In the genomic region with DNA sequence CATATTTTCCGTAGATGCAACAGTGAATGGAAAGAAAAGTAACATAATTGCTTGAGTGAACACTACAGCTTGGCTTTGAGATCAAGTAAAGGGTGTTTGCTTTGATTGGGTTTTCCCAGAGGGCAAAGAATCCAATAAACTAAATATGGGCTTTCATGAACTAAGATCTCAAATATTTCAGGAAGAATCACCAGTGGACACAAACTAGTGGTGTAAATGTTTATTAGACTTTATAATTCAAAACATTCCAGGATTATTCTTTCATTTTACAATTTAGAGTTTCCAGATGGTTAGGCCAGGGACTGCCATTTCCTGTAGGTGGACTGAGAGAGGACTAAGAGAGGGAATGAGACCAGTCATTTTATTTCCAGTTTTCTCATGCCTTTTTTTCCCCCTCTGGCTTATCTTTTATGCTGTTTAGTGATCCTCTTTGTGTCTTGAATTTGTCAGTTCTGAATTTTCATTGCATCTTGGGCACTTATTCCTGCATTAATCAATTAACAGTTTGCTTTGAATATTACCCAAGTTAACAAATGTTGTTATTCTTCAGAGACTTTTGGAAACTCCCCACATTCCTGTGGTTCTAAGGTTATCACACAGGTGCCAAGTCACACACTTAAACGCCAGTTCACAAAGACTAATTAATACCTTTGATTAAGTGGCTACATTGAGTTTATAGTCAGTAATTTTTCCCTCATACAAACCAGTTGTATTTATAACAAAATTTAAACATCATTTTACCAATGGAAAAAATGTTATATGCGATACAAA, we compare ENCODE assay signal across 18 cellular contexts. TPM values are rescaled to one million over a fixed set of nuclear protein-coding genes. Genes with fewer than 3 reads are reported as not detected.
DNase-seq lines count a peak whose midpoint lies in the region; ATAC-seq and TF ChIP-seq lines count a peak whose summit lies in the region.
"Had no signal": no experiment of that assay in that cellular context is flagged by ENCODE, and none has a peak within 500 bp of the region (broad histone marks: within the 10 kb centered on the region; RNA-seq: fewer than 3 reads in every experiment).

No MANE protein-coding gene starts in this region.

- in situ Hi-C loops in mammary epithelial cell (cut with MboI; ENCODE audit: low sequenced_read_pairs in 2 of 2): loop anchor here in 1 of 2 donors (10.0 kb wide), 1 partner anchor 96 kb away; no protein-coding TSS in a partner anchor

- peak overlapping the region in 3 of 7 donors; percentile 5 to 27 (median 19) for H3K27ac Mint-ChIP-seq in CD4-positive, alpha-beta memory T cell

- no peaks in the 10 kb centered on the region for H3K9me3 ChIP-seq in OCI-LY3 (ENCODE audit: insufficient read depth, low read length)
- H3K9me3 ChIP-seq in mammary epithelial cell (replicated peaks; ENCODE audit: insufficient read depth, low read length): no peaks in the 10 kb centered on the region
- H3K9me3 ChIP-seq in heart right ventricle: no peaks in the 10 kb centered on the region
- H3K9me3 ChIP-seq in CD4-positive, alpha-beta memory T cell (ENCODE audit: control insufficient read depth in 1 of 2, low read length in 2 of 2): no peaks in the 10 kb centered on the region
- H3K9me3 ChIP-seq: Peyer's patch had no signal

- 69% methylated on average over 3 of the region's 3 CpGs for WGBS in mammary epithelial cell (ENCODE audit: low coverage, missing lambda C conversion rate)
- WGBS in heart right ventricle, 2 donors: 90 to 96% methylated on average over 3 of the region's 3 CpGs

- H2AFZ ChIP-seq in OCI-LY3 (ENCODE audit: low read depth, low read length) (no peak overlapping the region), mammary epithelial cell (ENCODE audit: low read depth, low read length) (no peak overlapping the region)

- H3K36me3 ChIP-seq in OCI-LY3 (replicated peaks; ENCODE audit: low read depth, low read length): peaks cover 3% of the 10 kb centered on the region
- H3K36me3 ChIP-seq in mammary epithelial cell (ENCODE audit: insufficient read depth, low read length): peaks cover 3% of the 10 kb centered on the region
- H3K36me3 ChIP-seq in heart right ventricle: peaks cover 0 to 34% (median 16%) of the 10 kb centered on the region in 9 donors
- no peaks in the 10 kb centered on the region for H3K36me3 ChIP-seq in CD4-positive, alpha-beta memory T cell (ENCODE audit: insufficient read depth, low read length)

- H3K27ac ChIP-seq in OCI-LY3 (ENCODE audit: low read length) (no peak overlapping the region), mammary epithelial cell (ENCODE audit: insufficient read depth, low read depth, low read length) (peak overlapping the region; percentile 24), heart right ventricle (no peak overlapping the region)
- H3K27ac ChIP-seq in CD4-positive, alpha-beta memory T cell (ENCODE audit: low read depth, low read length): no peak overlapping the region
- H3K27ac ChIP-seq: Peyer's patch had no signal

- peaks cover 3 to 10% of the 10 kb centered on the region in 2 donors for H3K36me3 Mint-ChIP-seq in CD4-positive, alpha-beta memory T cell

- dilution Hi-C loops in mammary epithelial cell (cut with HindIII; ENCODE audit: low sequenced_read_pairs): no loop called here

- H3K9ac ChIP-seq in OCI-LY3 (ENCODE audit: low read length) (no peak overlapping the region), mammary epithelial cell (ENCODE audit: insufficient read depth, low read length) (no peak overlapping the region)

- no peak overlapping the region for H3K4me3 ChIP-seq in OCI-LY3 (ENCODE audit: low read length)
- H3K4me3 ChIP-seq in mammary epithelial cell (replicated peaks in 1 of 3; ENCODE audit: insufficient read depth in 1 of 3, low read depth in 2 of 3, low read length in 3 of 3): no peak overlapping the region
- no peak overlapping the region for H3K4me3 ChIP-seq in heart right ventricle
- H3K4me3 ChIP-seq in CD4-positive, alpha-beta memory T cell (ENCODE audit: low read length in 2 of 2): no peak overlapping the region
- H3K4me3 ChIP-seq: Peyer's patch had no signal

- peak overlapping the region; percentile 68 for H3K4me2 ChIP-seq in OCI-LY3 (ENCODE audit: low read length)
- no peak overlapping the region for H3K4me2 ChIP-seq in mammary epithelial cell (ENCODE audit: insufficient read depth, low read depth, low read length)

- POLR2A ChIA-PET in CD4-positive, alpha-beta memory T cell (lab: Charles Lee; ENCODE audit: partially characterized antibody): no interaction called here

- intact Hi-C loops in mammary epithelial cell (cut with micrococcal nuclease) (no loop called here), heart right ventricle (cut with DNase I) (loop anchor here in 1 of 10 donors (1.0 kb wide), 1 partner anchor 8 kb away; no protein-coding TSS in a partner anchor)
- intact Hi-C loops in CD4-positive, alpha-beta memory T cell (cut with micrococcal nuclease): no loop called here

- DNase-seq in EH (ENCODE audit: low read depth): peak; percentile 77
- DNase-seq in mammary epithelial cell: peak; percentile 22
- peak; percentile 27 to 50 for DNase-seq in lung microvascular endothelial cell (ENCODE audit: low read depth in 2 of 2)
- no peak for DNase-seq in heart right ventricle
- no peak for DNase-seq in CD4-positive, alpha-beta memory T cell
- no peak for DNase-seq in C1 segment of cervical spinal cord (lab: John Stamatoyannopoulos, UW)
- DNase-seq: activated CD4-positive, alpha-beta T cell treated with anti-CD3 and anti-CD28 coated beads, Interleukin-2, amount 50 U/mL, for 4 hours; activated T-cell treated with anti-CD3 and anti-CD28 coated beads, Interleukin-2, amount 50 U/mL, for 4 hours; caudate nucleus; GF-D8; GOT3; NCI-H1048; NCI-H2107; nucleus accumbens; Peyer's patch had no signal

- H3K4me1 ChIP-seq in OCI-LY3 (ENCODE audit: low read length) (peaks cover 29% of the 10 kb centered on the region), mammary epithelial cell (ENCODE audit: insufficient read depth, low read length) (peaks cover 13% of the 10 kb centered on the region), heart right ventricle (peaks cover 0 to 18% (median 0%) of the 10 kb centered on the region in 9 donors)
- peaks cover 13% of the 10 kb centered on the region for H3K4me1 ChIP-seq in CD4-positive, alpha-beta memory T cell (ENCODE audit: insufficient read depth, low read length)
- H3K4me1 ChIP-seq: Peyer's patch had no signal

- no peak for TF ChIP-seq CTCF in OCI-LY3 (IDR thresholded peaks at IDR 0.05; ENCODE audit: low read depth, low read length)
- no peak for TF ChIP-seq CTCF in mammary epithelial cell (conservative IDR thresholded peaks at IDR 0.05 in 1 of 2, IDR thresholded peaks at IDR 0.05 in 1 of 2; ENCODE audit: extremely low read depth in 1 of 2, insufficient read depth in 1 of 2, low read depth in 1 of 2, low read length in 2 of 2)
- no peak for TF ChIP-seq CTCF in heart right ventricle (IDR thresholded peaks at IDR 0.05)

- no peak for ATAC-seq in heart right ventricle
- ATAC-seq: activated T-cell treated with anti-CD3 and anti-CD28 coated beads, Interleukin-2, amount 50 U/mL, for 4 hours; left lobe of liver; sciatic nerve had no signal

- H3K4me1 Mint-ChIP-seq in CD4-positive, alpha-beta memory T cell: peaks cover 13 to 21% (median 14%) of the 10 kb centered on the region in 4 donors

- H3K9me3 Mint-ChIP-seq in CD4-positive, alpha-beta memory T cell: no peaks in the 10 kb centered on the region
- H3K9me3 Mint-ChIP-seq: activated T-cell treated with anti-CD3 and anti-CD28 coated beads, Interleukin-2, amount 50 U/mL, for 4 hours had no signal

- H4K20me1 ChIP-seq in OCI-LY3 (ENCODE audit: insufficient read depth, low read length) (no peaks in the 10 kb centered on the region), mammary epithelial cell (ENCODE audit: insufficient read depth, low read length) (no peaks in the 10 kb centered on the region)

- no peak overlapping the region for H3K4me3 Mint-ChIP-seq in CD4-positive, alpha-beta memory T cell
- H3K4me3 Mint-ChIP-seq: activated T-cell treated with anti-CD3 and anti-CD28 coated beads, Interleukin-2, amount 50 U/mL, for 4 hours had no signal

- BruUV-seq in mammary epithelial cell (replicated peaks; lab: Mats Ljungman, UMichigan): no TSS peak

- H3K79me2 ChIP-seq in OCI-LY3 (ENCODE audit: low read length): peaks cover 2% of the 10 kb centered on the region; the same call in 1 of the 2 replicates
- H3K79me2 ChIP-seq in mammary epithelial cell (ENCODE audit: insufficient read depth, low read length): peaks cover 4% of the 10 kb centered on the region

- no peaks in the 10 kb centered on the region for H3K27me3 Mint-ChIP-seq in CD4-positive, alpha-beta memory T cell

- H3K27me3 ChIP-seq in OCI-LY3 (ENCODE audit: low read depth, low read length) (no peaks in the 10 kb centered on the region), mammary epithelial cell (ENCODE audit: insufficient read depth, low read length) (no peaks in the 10 kb centered on the region), heart right ventricle (no peaks in the 10 kb centered on the region)
- H3K27me3 ChIP-seq in CD4-positive, alpha-beta memory T cell (ENCODE audit: insufficient read depth, low read length): no peaks in the 10 kb centered on the region
- H3K27me3 ChIP-seq: Peyer's patch had no signal

- CTCF ChIA-PET in mammary epithelial cell (lab: Charles Lee; ENCODE audit: low non-redundant PET): no interaction called here
- CTCF ChIA-PET in CD4-positive, alpha-beta memory T cell (lab: Charles Lee; ENCODE audit: partially characterized antibody): interaction anchor here (1.2 kb wide), 2 partner anchors 10 to 19 kb away, joined by 3 to 8 read pairs; no protein-coding TSS in a partner anchor

RNA-seq across cellular contexts. Expression of a gene that starts 12.2 kb away (rescaled TPM):
- total RNA-seq in mammary epithelial cell (10 to 100 TPM; 21.0 to 39.6 TPM), lung microvascular endothelial cell (16.8 and 19.8 TPM in 2 replicates), heart right ventricle (100 to 1,000 TPM; 135 to 204 (median 179) TPM)
- polyA plus RNA-seq in mammary epithelial cell (37.5 TPM), heart right ventricle (100 to 1,000 TPM in 1 of 2 donors, 10 to 100 TPM in 1; 34.4 to 111 TPM)
- 5.3 TPM for polyA minus RNA-seq in mammary epithelial cell
- 10 to 100 TPM; 13.7 to 15.8 TPM for total RNA-seq in CD4-positive, alpha-beta memory T cell
- polyA plus RNA-seq in CD4-positive, alpha-beta memory T cell: 10 to 100 TPM; 48.9 to 61.1 TPM

RNA-seq across cellular contexts. Expression of a gene that starts 13.5 kb away (rescaled TPM):
- 1 to 10 TPM; 5.0 to 8.7 TPM for total RNA-seq in mammary epithelial cell
- 1.5 TPM for polyA plus RNA-seq in mammary epithelial cell
- 3.2 TPM for polyA minus RNA-seq in mammary epithelial cell
- total RNA-seq in lung microvascular endothelial cell: 4.8 and 5.0 TPM in 2 replicates
- total RNA-seq in heart right ventricle: 1 to 10 TPM; 1.8 to 5.0 (median 2.6) TPM
- 1 to 10 TPM in 1 of 2 donors, under 1 TPM in 1; 0.93 to 1.3 TPM for polyA plus RNA-seq in heart right ventricle
- total RNA-seq in CD4-positive, alpha-beta memory T cell: 1 to 10 TPM; 6.1 to 6.5 TPM
- 1 to 10 TPM; 1.2 to 2.0 TPM for polyA plus RNA-seq in CD4-positive, alpha-beta memory T cell

RNA-seq across cellular contexts. Expression of a gene that starts 53.6 kb away (rescaled TPM):
- total RNA-seq in mammary epithelial cell (10 to 100 TPM; 13.9 to 15.5 TPM), lung microvascular endothelial cell (5.7 and 6.7 TPM in 2 replicates), heart right ventricle (10 to 100 TPM; 42.6 to 71.0 (median 62.0) TPM)
- polyA plus RNA-seq in mammary epithelial cell (8.0 TPM), heart right ventricle (10 to 100 TPM; 12.2 to 37.3 TPM)
- polyA minus RNA-seq in mammary epithelial cell: 4.6 TPM
- 10 to 100 TPM; 13.4 to 13.6 TPM for total RNA-seq in CD4-positive, alpha-beta memory T cell
- 10 to 100 TPM; 20.8 to 23.4 TPM for polyA plus RNA-seq in CD4-positive, alpha-beta memory T cell

Comparison
In these comparisons a context has a peak if more than half of its experiments do, and no peak if none do; other contexts are left out.
1. DNase-seq: peak in EH (single experiment), mammary epithelial cell (single experiment) and lung microvascular endothelial cell (2 of 2); none in heart right ventricle (0 of 2), CD4-positive, alpha-beta memory T cell (0 of 5) and C1 segment of cervical spinal cord (0 of 14).